ENCODE assay signal across 23 cellular contexts in genomic region chr7:155183655-155184054, GRCh38.
"Had no signal": no experiment of that assay in that cellular context is flagged by ENCODE, and none has a peak within 500 bp of the region (broad histone marks: within the 10 kb centered on the region; RNA-seq: fewer than 3 reads in every experiment).

No MANE protein-coding gene starts in this region.

- H3K4me3 Mint-ChIP-seq: effector memory CD8-positive, alpha-beta T cell; naive thymus-derived CD8-positive, alpha-beta T cell; nephron progenitor cell; stimulated activated naive CD8-positive, alpha-beta T cell treated with anti-CD3 and anti-CD28 coated beads, Interleukin-15, amount 100 ng/mL, for 72 hours had no signal

- DNase-seq: cortex of kidney; effector memory CD8-positive, alpha-beta T cell; foreskin fibroblast; left cardiac atrium; left ventricle myocardium inferior; lower lobe of right lung; naive thymus-derived CD8-positive, alpha-beta T cell; nephron progenitor cell; nucleus accumbens; ovary; posterior cingulate gyrus; psoas muscle; right cardiac atrium; spleen; stimulated activated naive CD4-positive, alpha-beta T cell; stimulated activated naive CD8-positive, alpha-beta T cell treated with anti-CD3 and anti-CD28 coated beads, Interleukin-15, amount 100 ng/mL, for 72 hours; transverse colon; upper lobe of right lung had no signal

- H3K27me3 ChIP-seq: heart left ventricle, hepatocyte, ovary, transverse colon, upper lobe of right lung had no signal

- H3K4me1 Mint-ChIP-seq: naive thymus-derived CD8-positive, alpha-beta T cell; nephron progenitor cell had no signal

- H3K36me3 ChIP-seq: gastroesophageal sphincter, heart left ventricle, left ventricle myocardium inferior, lower lobe of right lung, ovary, spleen, suprapubic skin, transverse colon, upper lobe of right lung had no signal

- H3K27ac ChIP-seq: gastroesophageal sphincter, heart left ventricle, hepatocyte, left ventricle myocardium inferior, lower lobe of right lung, ovary, psoas muscle, skin epidermis, spleen, suprapubic skin, transverse colon, upper lobe of right lung had no signal

- H3K4me1 ChIP-seq: gastroesophageal sphincter, heart left ventricle, left ventricle myocardium inferior, lower lobe of right lung, psoas muscle, spleen, suprapubic skin, transverse colon, upper lobe of right lung had no signal

- H3K4me3 ChIP-seq: gastroesophageal sphincter, heart left ventricle, hepatocyte, left ventricle myocardium inferior, lower lobe of right lung, ovary, psoas muscle, skin epidermis, spleen, suprapubic skin, transverse colon, upper lobe of right lung had no signal

- H3K27ac Mint-ChIP-seq: effector memory CD8-positive, alpha-beta T cell; naive thymus-derived CD8-positive, alpha-beta T cell; nephron progenitor cell; stimulated activated naive CD8-positive, alpha-beta T cell treated with anti-CD3 and anti-CD28 coated beads, Interleukin-15, amount 100 ng/mL, for 72 hours had no signal

- ATAC-seq: effector memory CD8-positive, alpha-beta T cell; gastroesophageal sphincter; heart left ventricle; left cardiac atrium; lower lobe of right lung; naive thymus-derived CD8-positive, alpha-beta T cell; psoas muscle; right cardiac atrium; stimulated activated naive CD8-positive, alpha-beta T cell treated with anti-CD3 and anti-CD28 coated beads, Interleukin-15, amount 100 ng/mL, for 72 hours; upper lobe of right lung had no signal
